In the genomic region with DNA sequence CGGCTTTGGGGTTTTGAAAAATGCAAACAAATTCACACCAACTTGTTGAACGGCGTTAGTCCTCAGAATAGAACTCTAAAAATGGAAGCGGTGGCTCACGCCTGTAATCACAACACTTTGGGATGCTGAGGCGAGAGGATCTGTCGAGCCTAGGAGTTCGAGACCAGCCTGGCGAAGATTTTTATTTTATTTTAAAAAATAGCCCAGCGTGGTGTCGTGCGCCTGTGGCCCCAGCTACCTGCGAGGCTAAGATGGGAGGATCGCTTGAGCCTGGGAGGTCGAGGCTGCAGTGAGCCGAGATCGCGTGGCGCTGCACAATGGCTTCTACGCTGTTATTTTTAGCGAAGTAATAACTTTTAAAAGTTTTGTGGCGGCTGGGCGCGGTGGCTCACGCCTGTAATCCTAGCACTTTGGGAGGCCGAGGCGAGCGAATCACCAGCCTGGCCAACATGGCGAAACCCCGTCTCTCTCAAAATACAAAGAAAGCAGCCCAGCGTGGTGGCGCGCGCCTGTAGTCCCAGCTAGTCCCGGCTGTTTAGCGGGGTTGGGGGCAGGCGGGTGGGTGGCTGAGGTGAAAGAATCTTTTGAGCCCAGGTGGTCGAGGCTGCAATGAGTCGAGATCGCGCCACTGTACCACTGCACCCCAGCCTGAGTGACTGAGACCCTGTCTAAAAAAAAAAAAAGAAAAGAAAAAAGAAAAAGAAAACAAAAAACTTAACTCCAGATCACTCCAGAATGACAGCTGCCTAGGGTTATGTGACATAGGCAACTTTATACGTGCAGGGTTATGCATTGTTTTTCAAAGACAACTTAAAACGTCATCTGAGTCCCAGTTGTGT, we compare ENCODE assay signal across 9 cellular contexts. TPM values are rescaled to one million over a fixed set of nuclear protein-coding genes. Genes with fewer than 3 reads are reported as not detected.
DNase-seq lines count a peak whose midpoint lies in the region; ATAC-seq, FAIRE-seq and TF ChIP-seq lines count a peak whose summit lies in the region.
"Had no signal": no experiment of that assay in that cellular context is flagged by ENCODE, and none has a peak within 500 bp of the region (broad histone marks: within the 10 kb centered on the region; RNA-seq: fewer than 3 reads in every experiment).

No MANE protein-coding gene starts in this region.

- POLR2A ChIA-PET in activated CD4-positive, alpha-beta T cell treated with anti-CD3 and anti-CD28 coated beads for 36 hours (lab: Charles Lee): no interaction called here

- CTCF ChIA-PET in activated CD4-positive, alpha-beta T cell treated with anti-CD3 and anti-CD28 coated beads for 36 hours (lab: Charles Lee): interaction anchor here (1.8 to 2.1 kb wide), 2 partner anchors 23 to 46 kb away, joined by 5 to 9 read pairs; no protein-coding TSS in a partner anchor
- CTCF ChIA-PET in activated CD8-positive, alpha-beta memory T cell treated with anti-CD3 and anti-CD28 coated beads, Interleukin-2, amount 10 ng/mL, durations not matched to agents 7 days and 5 days (lab: Charles Lee): interaction anchor here (0.9 to 2.6 kb wide), 6 partner anchors 13 to 337 kb away, joined by 3 to 12 read pairs (median 5); no protein-coding TSS in a partner anchor

- ATAC-seq in activated CD4-positive, alpha-beta T cell treated with anti-CD3 and anti-CD28 coated beads for 36 hours: peak; percentile 14
- peak; percentile 14 for ATAC-seq in HG03520 (IDR thresholded peaks at IDR 0.05; ENCODE audit: unreplicated experiment)
- ATAC-seq in activated CD8-positive, alpha-beta memory T cell treated with anti-CD3 and anti-CD28 coated beads, Interleukin-2, amount 10 ng/mL, durations not matched to agents 7 days and 5 days: peak; percentile 27

- peaks cover 0 to 12% (median 2%) of the 10 kb centered on the region in 3 donors for H3K36me3 ChIP-seq in esophagus squamous epithelium

- peak; percentile 54 for DNase-seq in activated CD4-positive, alpha-beta T cell treated with anti-CD3 and anti-CD28 coated beads for 36 hours
- no peak for DNase-seq in activated CD4-positive, alpha-beta T cell treated with anti-CD3 and anti-CD28 coated beads for 1 hour
- DNase-seq in activated CD8-positive, alpha-beta memory T cell treated with anti-CD3 and anti-CD28 coated beads, Interleukin-2, amount 10 ng/mL, durations not matched to agents 7 days and 5 days: peak; percentile 55
- DNase-seq in esophagus squamous epithelium (lab: John Stamatoyannopoulos, UW) (no peak), nephron progenitor cell (peak; percentile 47), DMS79 treated with DMSO at 0.1 percent for 48 hours (lab: John Stamatoyannopoulos, UW) (no peak), frontal cortex (ENCODE audit: low spot score in 2 of 2) (no peak)

- 20 to 30% methylated on average over 23 to 27 of the region's 43 CpGs for WGBS in esophagus squamous epithelium, 2 donors

- peak overlapping the region; percentile 58 to 83 (median 76) for H3K4me3 ChIP-seq in esophagus squamous epithelium

- H3K27me3 Mint-ChIP-seq in activated CD4-positive, alpha-beta T cell treated with anti-CD3 and anti-CD28 coated beads for 36 hours: no peaks in the 10 kb centered on the region
- H3K27me3 Mint-ChIP-seq in activated CD8-positive, alpha-beta memory T cell treated with anti-CD3 and anti-CD28 coated beads, Interleukin-2, amount 10 ng/mL, durations not matched to agents 7 days and 5 days: no peaks in the 10 kb centered on the region
- H3K27me3 Mint-ChIP-seq in nephron progenitor cell (ENCODE audit: low read depth, poor library complexity): peaks cover 12% of the 10 kb centered on the region

- TF ChIP-seq POLR2A in esophagus squamous epithelium (IDR thresholded peaks at IDR 0.05): no peak

- H3K4me1 Mint-ChIP-seq in activated CD4-positive, alpha-beta T cell treated with anti-CD3 and anti-CD28 coated beads for 36 hours: peaks cover 57% of the 10 kb centered on the region
- H3K4me1 Mint-ChIP-seq in activated CD8-positive, alpha-beta memory T cell treated with anti-CD3 and anti-CD28 coated beads, Interleukin-2, amount 10 ng/mL, durations not matched to agents 7 days and 5 days: peaks cover 54% of the 10 kb centered on the region
- H3K4me1 Mint-ChIP-seq in nephron progenitor cell: peaks cover 67% of the 10 kb centered on the region

- H3K4me3 Mint-ChIP-seq in activated CD4-positive, alpha-beta T cell treated with anti-CD3 and anti-CD28 coated beads for 36 hours: peak overlapping the region; percentile 92
- peak overlapping the region; percentile 98 for H3K4me3 Mint-ChIP-seq in activated CD8-positive, alpha-beta memory T cell treated with anti-CD3 and anti-CD28 coated beads, Interleukin-2, amount 10 ng/mL, durations not matched to agents 7 days and 5 days
- peak overlapping the region; percentile 86 for H3K4me3 Mint-ChIP-seq in nephron progenitor cell

- TF ChIP-seq CTCF in esophagus squamous epithelium (IDR thresholded peaks at IDR 0.05) (no peak), nephron progenitor cell (IDR thresholded peaks at IDR 0.05) (no peak)

- H3K27ac ChIP-seq in esophagus squamous epithelium: peak overlapping the region; percentile 92 to 95 (median 94)

- H3K27ac Mint-ChIP-seq in activated CD4-positive, alpha-beta T cell treated with anti-CD3 and anti-CD28 coated beads for 36 hours: peak overlapping the region; percentile 88
- H3K27ac Mint-ChIP-seq in activated CD8-positive, alpha-beta memory T cell treated with anti-CD3 and anti-CD28 coated beads, Interleukin-2, amount 10 ng/mL, durations not matched to agents 7 days and 5 days: peak overlapping the region; percentile 98
- peak overlapping the region; percentile 87 for H3K27ac Mint-ChIP-seq in nephron progenitor cell

- peaks cover 0 to 73% (median 34%) of the 10 kb centered on the region in 3 donors for H3K4me1 ChIP-seq in esophagus squamous epithelium

- no peaks in the 10 kb centered on the region for H3K9me3 Mint-ChIP-seq in activated CD4-positive, alpha-beta T cell treated with anti-CD3 and anti-CD28 coated beads for 36 hours (ENCODE audit: low read depth)
- H3K9me3 Mint-ChIP-seq in activated CD8-positive, alpha-beta memory T cell treated with anti-CD3 and anti-CD28 coated beads, Interleukin-2, amount 10 ng/mL, durations not matched to agents 7 days and 5 days (ENCODE audit: low read depth): no peaks in the 10 kb centered on the region
- no peaks in the 10 kb centered on the region for H3K9me3 Mint-ChIP-seq in nephron progenitor cell

- peaks cover 35% of the 10 kb centered on the region for H3K36me3 Mint-ChIP-seq in activated CD4-positive, alpha-beta T cell treated with anti-CD3 and anti-CD28 coated beads for 36 hours (ENCODE audit: low read depth)
- H3K36me3 Mint-ChIP-seq in activated CD8-positive, alpha-beta memory T cell treated with anti-CD3 and anti-CD28 coated beads, Interleukin-2, amount 10 ng/mL, durations not matched to agents 7 days and 5 days: peaks cover 19% of the 10 kb centered on the region
- peaks cover 30% of the 10 kb centered on the region for H3K36me3 Mint-ChIP-seq in nephron progenitor cell (ENCODE audit: low read depth)

- no peaks in the 10 kb centered on the region for H3K27me3 ChIP-seq in esophagus squamous epithelium

- no peak for FAIRE-seq in frontal cortex (lab: Jason Lieb, UNC)
- FAIRE-seq: G401.6 had no signal

- no peaks in the 10 kb centered on the region for H3K9me3 ChIP-seq in esophagus squamous epithelium

- intact Hi-C loops in activated CD4-positive, alpha-beta T cell treated with anti-CD3 and anti-CD28 coated beads for 36 hours (cut with DNase I, micrococcal nuclease): loop anchor here (1.0 to 2.0 kb wide), 11 partner anchors 25 to 252 kb away; a partner anchor contains a TSS
- intact Hi-C loops in esophagus squamous epithelium (cut with DNase I): no loop called here

RNA-seq across cellular contexts. Expression of a gene that starts 0.8 kb away (rescaled TPM):
- total RNA-seq in activated CD4-positive, alpha-beta T cell treated with anti-CD3 and anti-CD28 coated beads for 36 hours: 100 to 1,000 TPM in 1 of 2 experiments, 10 to 100 TPM in 1; 94.2 to 109 TPM
- total RNA-seq in activated CD8-positive, alpha-beta memory T cell treated with anti-CD3 and anti-CD28 coated beads, Interleukin-2, amount 10 ng/mL, durations not matched to agents 7 days and 5 days: 10 to 100 TPM; 48.3 to 53.2 TPM
- total RNA-seq in esophagus squamous epithelium (10 to 100 TPM; 11.3 to 68.0 (median 31.9) TPM), frontal cortex (18.8 TPM)

RNA-seq across cellular contexts. Expression of a gene that starts 25.4 kb away (rescaled TPM):
- 10 to 100 TPM; 29.3 to 32.5 TPM for total RNA-seq in activated CD4-positive, alpha-beta T cell treated with anti-CD3 and anti-CD28 coated beads for 36 hours
- 10 to 100 TPM; 30.7 to 32.7 TPM for total RNA-seq in activated CD8-positive, alpha-beta memory T cell treated with anti-CD3 and anti-CD28 coated beads, Interleukin-2, amount 10 ng/mL, durations not matched to agents 7 days and 5 days
- total RNA-seq in esophagus squamous epithelium (1 to 10 TPM; 3.1 to 9.3 (median 9.0) TPM), frontal cortex (31.0 TPM)

Comparison
In these comparisons a context has a peak if more than half of its experiments do, and no peak if none do; other contexts are left out.
1. DNase-seq: peak in activated CD4-positive, alpha-beta T cell treated with anti-CD3 and anti-CD28 coated beads for 36 hours (single experiment), activated CD8-positive, alpha-beta memory T cell treated with anti-CD3 and anti-CD28 coated beads, Interleukin-2, amount 10 ng/mL, durations not matched to agents 7 days and 5 days (single experiment) and nephron progenitor cell (single experiment); none in activated CD4-positive, alpha-beta T cell treated with anti-CD3 and anti-CD28 coated beads for 1 hour (single experiment), esophagus squamous epithelium (single experiment), DMS79 treated with DMSO at 0.1 percent for 48 hours (single experiment) and frontal cortex (0 of 2).
2. Peak in every context shown above with its lines, with median percentiles within 50 percentile points of each other: ATAC-seq, H3K27ac Mint-ChIP-seq and H3K4me3 Mint-ChIP-seq.